In the genomic region with DNA sequence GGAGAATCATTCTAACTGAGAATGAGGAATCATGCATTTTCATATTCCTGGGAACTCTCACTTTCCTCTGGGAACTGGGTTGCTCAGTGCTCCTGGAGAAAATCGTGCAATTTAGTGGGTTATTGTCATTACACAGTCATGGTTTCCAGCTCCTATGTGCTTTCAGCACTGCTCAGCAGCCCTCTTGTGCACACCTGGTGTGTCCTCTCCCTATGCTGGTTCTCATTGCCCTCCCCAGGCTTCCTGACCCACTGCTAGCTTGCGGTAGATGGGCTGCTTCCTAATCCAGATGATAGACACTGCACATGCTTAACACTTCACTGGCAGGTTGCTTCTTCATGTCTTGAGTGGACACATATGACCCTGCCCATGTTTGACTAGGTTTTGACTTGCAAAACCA, we compare ENCODE assay signal across 19 cellular contexts. TPM values are rescaled to one million over a fixed set of nuclear protein-coding genes. Genes with fewer than 3 reads are reported as not detected.
DNase-seq lines count a peak whose midpoint lies in the region; ATAC-seq, FAIRE-seq and TF ChIP-seq lines count a peak whose summit lies in the region.
"Had no signal": no experiment of that assay in that cellular context is flagged by ENCODE, and none has a peak within 500 bp of the region (broad histone marks: within the 10 kb centered on the region; RNA-seq: fewer than 3 reads in every experiment).

No MANE protein-coding gene starts in this region.

- no peaks in the 10 kb centered on the region for H4K20me1 ChIP-seq in KMS-11 (ENCODE audit: insufficient read depth)

- H3K27ac Mint-ChIP-seq in WTC11 = no peak overlapping the region; the same call in 1 of the 2 replicates
- H3K27ac Mint-ChIP-seq: B cell; CD4-positive, alpha-beta memory T cell had no signal

- H3K36me3 ChIP-seq in KMS-11 (ENCODE audit: insufficient read depth) (no peaks in the 10 kb centered on the region), trophoblast cell (ENCODE audit: control insufficient read depth in 1 of 2, insufficient read depth in 2 of 2, low read length in 2 of 2) (no peaks in the 10 kb centered on the region)

- no peak for DNase-seq in GM18507 (ENCODE audit: extremely low spot score, insufficient read length, low read depth)
- no peak for DNase-seq in WTC11 (ENCODE audit: low spot score)
- no peak for DNase-seq in trophoblast cell
- no peak for DNase-seq in NCI-H1092 treated with DMSO at 0.1 percent for 48 hours (lab: John Stamatoyannopoulos, UW)
- DNase-seq in retina = no peak
- DNase-seq: ACHN; C1 segment of cervical spinal cord; CD4-positive, alpha-beta memory T cell; DMS79; EL; GOT3; HCEC 1CT; KBM-7 had no signal

- H4K12ac ChIP-seq in trophoblast cell (ENCODE audit: low read depth, low read length) = no peak overlapping the region

- no peaks in the 10 kb centered on the region for H3K79me2 ChIP-seq in KMS-11 (ENCODE audit: insufficient read depth, low read depth)
- H3K79me2 ChIP-seq in trophoblast cell (ENCODE audit: control insufficient read depth, insufficient read depth, low read length, poor library complexity) = no peaks in the 10 kb centered on the region

- peak; percentile 62 for FAIRE-seq in GM18507 (lab: Jason Lieb, UNC)
- FAIRE-seq: G401.6, GM12891 had no signal

- no peak overlapping the region for H3K14ac ChIP-seq in trophoblast cell (ENCODE audit: low read length)

- H2BK5ac ChIP-seq in trophoblast cell (ENCODE audit: low read depth, low read length, poor library complexity) = no peak overlapping the region

- no peak overlapping the region for H4K8ac ChIP-seq in trophoblast cell (ENCODE audit: low read depth, low read length)

- H3K9ac ChIP-seq in KMS-11 (no peak overlapping the region), trophoblast cell (ENCODE audit: low read length) (no peak overlapping the region)

- ATAC-seq in WTC11 (peak; percentile 60; the same call in 1 of the 2 replicates), GM21717 (IDR thresholded peaks at IDR 0.05; ENCODE audit: unreplicated experiment) (no peak), HG02571 (IDR thresholded peaks at IDR 0.05; ENCODE audit: unreplicated experiment) (no peak)

- no peak overlapping the region for H4K91ac ChIP-seq in trophoblast cell (ENCODE audit: low read depth, low read length)

- CTCF ChIA-PET in WTC11 (lab: Charles Lee) = interaction anchor here (1.0 kb wide), 1 partner anchor 10 kb away, joined by 3 read pairs; no protein-coding TSS in a partner anchor

- POLR2A ChIA-PET in WTC11 (lab: Charles Lee) = no interaction called here

- no peak overlapping the region for H2BK120ac ChIP-seq in trophoblast cell (ENCODE audit: insufficient read depth, low read length, poor library complexity)

- H3K18ac ChIP-seq in trophoblast cell (ENCODE audit: low read length) = no peak overlapping the region

- no peak overlapping the region for H2AK5ac ChIP-seq in trophoblast cell (ENCODE audit: low read length)

- H3K4me2 ChIP-seq in KMS-11 (peak overlapping the region; percentile 18; the same call in 1 of the 2 replicates), trophoblast cell (ENCODE audit: low read length) (no peak overlapping the region)

- H3K9me3 Mint-ChIP-seq in WTC11 = no peaks in the 10 kb centered on the region

- no peak overlapping the region for H3K4me3 Mint-ChIP-seq in WTC11
- H3K4me3 Mint-ChIP-seq: B cell had no signal

- H3K9me3 ChIP-seq in trophoblast cell (ENCODE audit: insufficient read depth, low read depth, low read length) = no peaks in the 10 kb centered on the region

- TF ChIP-seq CTCF in KMS-11 (conservative IDR thresholded peaks at IDR 0.05; ENCODE audit: low read depth, low read length) (no peak), WTC11 (IDR thresholded peaks at IDR 0.05) (no peak)

- H3K4me1 ChIP-seq in KMS-11 (ENCODE audit: low read depth, poor library complexity, severe bottlenecking) = peaks cover 12% of the 10 kb centered on the region
- peaks cover 0 to 2% of the 10 kb centered on the region in 2 experiments for H3K4me1 ChIP-seq in trophoblast cell (ENCODE audit: control insufficient read depth in 1 of 2, insufficient read depth in 2 of 2, low read length in 2 of 2)

- WGBS in trophoblast cell (ENCODE audit: extremely low coverage, insufficient coverage, insufficient read length) = no CpG with 5 or more reads among the region's 2 CpGs

- H3K4me3 ChIP-seq in KMS-11 (IDR thresholded peaks at IDR 0.05; ENCODE audit: insufficient read depth, low read depth, low read length) = no peak overlapping the region
- no peak overlapping the region for H3K4me3 ChIP-seq in trophoblast cell (ENCODE audit: low read depth, low read length)

- no peak overlapping the region for H3K27ac ChIP-seq in KMS-11
- H3K27ac ChIP-seq in trophoblast cell (ENCODE audit: low read depth, low read length) = no peak overlapping the region

- H3K23ac ChIP-seq in trophoblast cell (ENCODE audit: low read length) = peak overlapping the region; percentile 95

- H2BK12ac ChIP-seq in trophoblast cell (ENCODE audit: low read length) = no peak overlapping the region

- no peak overlapping the region for H2AFZ ChIP-seq in KMS-11 (ENCODE audit: low read depth)
- H2AFZ ChIP-seq in trophoblast cell (ENCODE audit: insufficient read depth, low read length, poor library complexity) = no peak overlapping the region

- H3K36me3 Mint-ChIP-seq in WTC11 = no peaks in the 10 kb centered on the region

- H3K27me3 ChIP-seq in KMS-11 (ENCODE audit: insufficient read depth, low read depth) (no peaks in the 10 kb centered on the region), trophoblast cell (ENCODE audit: insufficient read depth, low read length) (no peaks in the 10 kb centered on the region)

- peaks cover 28% of the 10 kb centered on the region for H3K4me1 Mint-ChIP-seq in WTC11
- H3K4me1 Mint-ChIP-seq: B cell had no signal

- H3K4ac ChIP-seq in trophoblast cell (ENCODE audit: low read depth, low read length) = no peak overlapping the region

- H3K27me3 Mint-ChIP-seq in WTC11 (ENCODE audit: low read depth) = no peaks in the 10 kb centered on the region
- H3K27me3 Mint-ChIP-seq: CD4-positive, alpha-beta memory T cell had no signal

- H3K79me1 ChIP-seq in trophoblast cell (ENCODE audit: low read length) = no peaks in the 10 kb centered on the region

TF ChIP-seq in WTC11, 78 proteins besides CTCF, POLR2A, EP300 and RAD21 (continues in another document):
- TF ChIP-seq CBFB (CRISPR knock-in tag; IDR thresholded peaks at IDR 0.05; ENCODE audit: low read depth) (no peak), SMAD4 (CRISPR knock-in tag; IDR thresholded peaks at IDR 0.05) (no peak), PRRX2 (CRISPR knock-in tag; IDR thresholded peaks at IDR 0.05) (no peak), EMX1 (CRISPR knock-in tag; IDR thresholded peaks at IDR 0.05) (no peak), JUN (CRISPR knock-in tag; IDR thresholded peaks at IDR 0.05) (no peak), NR3C1 (CRISPR knock-in tag; conservative IDR thresholded peaks at IDR 0.05; ENCODE audit: low read depth) (no peak)
- TF ChIP-seq, protein P1, sequence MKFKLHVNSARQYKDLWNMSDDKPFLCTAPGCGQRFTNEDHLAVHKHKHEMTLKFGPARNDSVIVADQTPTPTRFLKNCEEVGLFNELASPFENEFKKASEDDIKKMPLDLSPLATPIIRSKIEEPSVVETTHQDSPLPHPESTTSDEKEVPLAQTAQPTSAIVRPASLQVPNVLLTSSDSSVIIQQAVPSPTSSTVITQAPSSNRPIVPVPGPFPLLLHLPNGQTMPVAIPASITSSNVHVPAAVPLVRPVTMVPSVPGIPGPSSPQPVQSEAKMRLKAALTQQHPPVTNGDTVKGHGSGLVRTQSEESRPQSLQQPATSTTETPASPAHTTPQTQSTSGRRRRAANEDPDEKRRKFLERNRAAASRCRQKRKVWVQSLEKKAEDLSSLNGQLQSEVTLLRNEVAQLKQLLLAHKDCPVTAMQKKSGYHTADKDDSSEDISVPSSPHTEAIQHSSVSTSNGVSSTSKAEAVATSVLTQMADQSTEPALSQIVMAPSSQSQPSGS (CRISPR knock-in tag; IDR thresholded peaks at IDR 0.05; ENCODE audit: borderline replicate concordance, low read depth) = no peak
- TF ChIP-seq, protein P2, sequence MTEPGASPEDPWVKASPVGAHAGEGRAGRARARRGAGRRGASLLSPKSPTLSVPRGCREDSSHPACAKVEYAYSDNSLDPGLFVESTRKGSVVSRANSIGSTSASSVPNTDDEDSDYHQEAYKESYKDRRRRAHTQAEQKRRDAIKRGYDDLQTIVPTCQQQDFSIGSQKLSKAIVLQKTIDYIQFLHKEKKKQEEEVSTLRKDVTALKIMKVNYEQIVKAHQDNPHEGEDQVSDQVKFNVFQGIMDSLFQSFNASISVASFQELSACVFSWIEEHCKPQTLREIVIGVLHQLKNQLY (CRISPR knock-in tag; IDR thresholded peaks at IDR 0.05) = no peak
- TF ChIP-seq, protein P3, sequence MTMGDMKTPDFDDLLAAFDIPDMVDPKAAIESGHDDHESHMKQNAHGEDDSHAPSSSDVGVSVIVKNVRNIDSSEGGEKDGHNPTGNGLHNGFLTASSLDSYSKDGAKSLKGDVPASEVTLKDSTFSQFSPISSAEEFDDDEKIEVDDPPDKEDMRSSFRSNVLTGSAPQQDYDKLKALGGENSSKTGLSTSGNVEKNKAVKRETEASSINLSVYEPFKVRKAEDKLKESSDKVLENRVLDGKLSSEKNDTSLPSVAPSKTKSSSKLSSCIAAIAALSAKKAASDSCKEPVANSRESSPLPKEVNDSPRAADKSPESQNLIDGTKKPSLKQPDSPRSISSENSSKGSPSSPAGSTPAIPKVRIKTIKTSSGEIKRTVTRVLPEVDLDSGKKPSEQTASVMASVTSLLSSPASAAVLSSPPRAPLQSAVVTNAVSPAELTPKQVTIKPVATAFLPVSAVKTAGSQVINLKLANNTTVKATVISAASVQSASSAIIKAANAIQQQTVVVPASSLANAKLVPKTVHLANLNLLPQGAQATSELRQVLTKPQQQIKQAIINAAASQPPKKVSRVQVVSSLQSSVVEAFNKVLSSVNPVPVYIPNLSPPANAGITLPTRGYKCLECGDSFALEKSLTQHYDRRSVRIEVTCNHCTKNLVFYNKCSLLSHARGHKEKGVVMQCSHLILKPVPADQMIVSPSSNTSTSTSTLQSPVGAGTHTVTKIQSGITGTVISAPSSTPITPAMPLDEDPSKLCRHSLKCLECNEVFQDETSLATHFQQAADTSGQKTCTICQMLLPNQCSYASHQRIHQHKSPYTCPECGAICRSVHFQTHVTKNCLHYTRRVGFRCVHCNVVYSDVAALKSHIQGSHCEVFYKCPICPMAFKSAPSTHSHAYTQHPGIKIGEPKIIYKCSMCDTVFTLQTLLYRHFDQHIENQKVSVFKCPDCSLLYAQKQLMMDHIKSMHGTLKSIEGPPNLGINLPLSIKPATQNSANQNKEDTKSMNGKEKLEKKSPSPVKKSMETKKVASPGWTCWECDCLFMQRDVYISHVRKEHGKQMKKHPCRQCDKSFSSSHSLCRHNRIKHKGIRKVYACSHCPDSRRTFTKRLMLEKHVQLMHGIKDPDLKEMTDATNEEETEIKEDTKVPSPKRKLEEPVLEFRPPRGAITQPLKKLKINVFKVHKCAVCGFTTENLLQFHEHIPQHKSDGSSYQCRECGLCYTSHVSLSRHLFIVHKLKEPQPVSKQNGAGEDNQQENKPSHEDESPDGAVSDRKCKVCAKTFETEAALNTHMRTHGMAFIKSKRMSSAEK (CRISPR knock-in tag; IDR thresholded peaks at IDR 0.05; ENCODE audit: borderline replicate concordance) = no peak

RNA-seq across cellular contexts. Expression of a gene that starts 39.7 kb away (rescaled TPM):
- 10.4 to 11.2 TPM (median 11.0 TPM) in 3 replicates for total RNA-seq in WTC11 (2021)
- polyA plus RNA-seq in trophoblast cell (2013) = 2.7 and 2.8 TPM in 2 replicates
